ENCODE assay signal across 8 cellular contexts in genomic region chr11:116853461-116854073, GRCh38. TPM values are rescaled to one million over a fixed set of nuclear protein-coding genes. Genes with fewer than 3 reads are reported as not detected.
A peak's percentile ranks its signal among the peaks of the same experiment; 100 is the strongest.
DNase-seq lines count a peak whose midpoint lies in the region; ATAC-seq and TF ChIP-seq lines count a peak whose summit lies in the region.

No MANE protein-coding gene starts in this region.

- H3K9me3 ChIP-seq in heart right ventricle (no peaks in the 10 kb centered on the region), right atrium auricular region (no peaks in the 10 kb centered on the region), OCI-LY7 (ENCODE audit: low read length) (no peaks in the 10 kb centered on the region), sigmoid colon (no peaks in the 10 kb centered on the region)

- H3K36me3 Mint-ChIP-seq in activated T-cell treated with anti-CD3 and anti-CD28 coated beads, Interleukin-2, amount 50 U/mL, for 4 hours (ENCODE audit: insufficient read depth): peaks cover 31% of the 10 kb centered on the region
- peaks cover 16 to 28% (median 26%) of the 10 kb centered on the region in 3 donors for H3K36me3 Mint-ChIP-seq in immature natural killer cell

- no peaks in the 10 kb centered on the region for H3K79me2 ChIP-seq in OCI-LY7 (ENCODE audit: insufficient read depth, low read depth, low read length)

- H3K4me3 ChIP-seq in heart right ventricle: no peak overlapping the region
- no peak overlapping the region for H3K4me3 ChIP-seq in right atrium auricular region
- no peak overlapping the region for H3K4me3 ChIP-seq in OCI-LY7 (ENCODE audit: low read depth, low read length, poor library complexity, severe bottlenecking)
- no peak overlapping the region for H3K4me3 ChIP-seq in sigmoid colon

- H3K36me3 ChIP-seq in heart right ventricle (peaks cover 0 to 81% (median 27%) of the 10 kb centered on the region in 9 donors), right atrium auricular region (peaks cover 28% of the 10 kb centered on the region), OCI-LY7 (ENCODE audit: insufficient read depth, low read length) (peaks cover 78% of the 10 kb centered on the region), sigmoid colon (peaks cover 8 to 53% (median 21%) of the 10 kb centered on the region in 4 donors)

- CTCF ChIA-PET in OCI-LY7 (lab: Charles Lee; ENCODE audit: unreplicated experiment): interaction anchor here (0.6 to 1.0 kb wide), 2 partner anchors 12 to 1154 kb away, joined by 3 read pairs; no protein-coding TSS in a partner anchor

- no peak for TF ChIP-seq EP300 in sigmoid colon (IDR thresholded peaks at IDR 0.05)

- DNase-seq in heart right ventricle (no peak), right atrium auricular region (ENCODE audit: low spot score) (no peak), OCI-LY7 (ENCODE audit: low spot score) (peak; percentile 71), immature natural killer cell (peak; percentile 71 to 81 (median 76)), sigmoid colon (no peak)
- peak; percentile 49 for DNase-seq in activated T-cell treated with anti-CD3 and anti-CD28 coated beads, Interleukin-2, amount 50 U/mL, for 4 hours
- peak; percentile 58 for DNase-seq in stimulated activated naive CD4-positive, alpha-beta T cell treated with Interleukin-2 at 50 U/mL for 16 hours (lab: John Stamatoyannopoulos, UW)

- WGBS in heart right ventricle, 2 donors: 72 to 81% methylated on average over 6 of the region's 6 CpGs
- WGBS in sigmoid colon, 2 donors: 20 to 35% methylated on average over 6 of the region's 6 CpGs

- H3K27ac Mint-ChIP-seq in immature natural killer cell: peak overlapping the region; percentile 89 to 95 (median 92)

- H3K27ac ChIP-seq in heart right ventricle (peak overlapping the region in 1 of 10 donors; percentile 84), right atrium auricular region (no peak overlapping the region), OCI-LY7 (ENCODE audit: low read depth, low read length, poor library complexity, severe bottlenecking) (peak overlapping the region; percentile 39), sigmoid colon (no peak overlapping the region)

- peaks cover 72% of the 10 kb centered on the region for H3K4me1 Mint-ChIP-seq in activated T-cell treated with anti-CD3 and anti-CD28 coated beads, Interleukin-2, amount 50 U/mL, for 4 hours (ENCODE audit: low read depth)
- H3K4me1 Mint-ChIP-seq in immature natural killer cell: peaks cover 74 to 79% of the 10 kb centered on the region in 2 donors

- TF ChIP-seq CTCF in heart right ventricle (IDR thresholded peaks at IDR 0.05) (no peak), right atrium auricular region (IDR thresholded peaks at IDR 0.05) (no peak), OCI-LY7 (conservative IDR thresholded peaks at IDR 0.05; ENCODE audit: low read length) (no peak), sigmoid colon (IDR thresholded peaks at IDR 0.05) (no peak)

- H2AFZ ChIP-seq in OCI-LY7 (ENCODE audit: low read length): no peak overlapping the region

- no peaks in the 10 kb centered on the region for H3K9me2 ChIP-seq in OCI-LY7 (ENCODE audit: insufficient read depth, low read length)

- H4K20me1 ChIP-seq in OCI-LY7 (ENCODE audit: insufficient read depth, low read length): no peaks in the 10 kb centered on the region

- POLR2A ChIA-PET in OCI-LY7 (lab: Charles Lee): interaction anchor here (0.7 to 1.4 kb wide), 2 partner anchors 8 to 250 kb away, joined by 3 to 4 read pairs; no protein-coding TSS in a partner anchor

- H3K9me3 Mint-ChIP-seq in activated T-cell treated with anti-CD3 and anti-CD28 coated beads, Interleukin-2, amount 50 U/mL, for 4 hours: no peaks in the 10 kb centered on the region
- H3K9me3 Mint-ChIP-seq in immature natural killer cell: no peaks in the 10 kb centered on the region

- no TSS peak for BruUV-seq in OCI-LY7 (replicated peaks; lab: Mats Ljungman, UMichigan)

- intact Hi-C loops in heart right ventricle (cut with DNase I) (no loop called here), OCI-LY7 (cut with micrococcal nuclease; ENCODE audit: unreplicated experiment) (no loop called here), sigmoid colon (cut with DNase I) (no loop called here)

- H3K4me2 ChIP-seq in OCI-LY7 (ENCODE audit: low read length): peak overlapping the region; percentile 43

- peak in 5 of 8 donors; percentile 37 to 56 (median 43) for ATAC-seq in heart right ventricle
- peak; percentile 97 for ATAC-seq in HG02981 (IDR thresholded peaks at IDR 0.05; ENCODE audit: unreplicated experiment)
- peak; percentile 96 to 98 for ATAC-seq in activated T-cell treated with anti-CD3 and anti-CD28 coated beads, Interleukin-2, amount 50 U/mL, for 4 hours

- H3K4me1 ChIP-seq in heart right ventricle: peaks cover 8 to 56% (median 17%) of the 10 kb centered on the region in 9 donors
- H3K4me1 ChIP-seq in right atrium auricular region: peaks cover 0 to 37% of the 10 kb centered on the region in 2 donors
- peaks cover 28% of the 10 kb centered on the region for H3K4me1 ChIP-seq in OCI-LY7 (ENCODE audit: insufficient read depth, low read length, poor library complexity, severe bottlenecking)
- H3K4me1 ChIP-seq in sigmoid colon: peaks cover 0 to 24% (median 3%) of the 10 kb centered on the region in 4 donors

- H3K4me3 Mint-ChIP-seq in activated T-cell treated with anti-CD3 and anti-CD28 coated beads, Interleukin-2, amount 50 U/mL, for 4 hours: peak overlapping the region; percentile 63
- peak overlapping the region; percentile 73 to 94 (median 81) for H3K4me3 Mint-ChIP-seq in immature natural killer cell

- no peaks in the 10 kb centered on the region for H3K27me3 ChIP-seq in heart right ventricle
- no peaks in the 10 kb centered on the region for H3K27me3 ChIP-seq in right atrium auricular region
- H3K27me3 ChIP-seq in sigmoid colon: no peaks in the 10 kb centered on the region

- no peak for TF ChIP-seq POLR2A in sigmoid colon (IDR thresholded peaks at IDR 0.05)

- no peaks in the 10 kb centered on the region for H3K27me3 Mint-ChIP-seq in activated T-cell treated with anti-CD3 and anti-CD28 coated beads, Interleukin-2, amount 50 U/mL, for 4 hours (ENCODE audit: low read depth)
- peaks cover 0 to 6% (median 5%) of the 10 kb centered on the region in 3 donors for H3K27me3 Mint-ChIP-seq in immature natural killer cell (ENCODE audit: low read depth in 3 of 3)

RNA-seq across cellular contexts. Expression of gene APOA1, which starts 16.1 kb away (rescaled TPM):
- 100 to 1,000 TPM in 2 of 10 donors, 10 to 100 TPM in 7, 1 to 10 TPM in 1; 3.8 to 178 (median 69.1) TPM for total RNA-seq in heart right ventricle
- 100 to 1,000 TPM in 1 of 2 donors, 10 to 100 TPM in 1; 71.5 to 398 TPM for polyA plus RNA-seq in heart right ventricle
- total RNA-seq in right atrium auricular region: 1 to 10 TPM; 4.5 to 9.5 TPM
- 0.22 TPM in 1 of 2 replicates, not detected in the other for total RNA-seq in OCI-LY7 (2014; rRNA removed; shearing (Covaris generic))
- total RNA-seq in OCI-LY7 (2022): 0.41 TPM in 1 of 2 replicates, not detected in the other
- 1 to 10 TPM; 1.4 to 2.9 (median 2.1) TPM for total RNA-seq in activated T-cell treated with anti-CD3 and anti-CD28 coated beads, Interleukin-2, amount 50 U/mL, for 4 hours
- under 1 TPM in 2 of 3 donors, not detected in 1; 0.42 to 0.53 TPM for polyA plus RNA-seq in immature natural killer cell
- under 1 TPM in 2 of 4 donors, not detected in 2; 0.54 to 0.55 TPM for total RNA-seq in sigmoid colon
- 1 to 10 TPM in 2 of 3 donors, under 1 TPM in 1; 0.32 to 3.0 (median 2.8) TPM for polyA plus RNA-seq in sigmoid colon

RNA-seq across cellular contexts. Expression of gene APOC3, which starts 23.9 kb away (rescaled TPM):
- total RNA-seq in heart right ventricle: under 1 TPM in 1 of 10 donors, not detected in 9; 0.64 TPM
- under 1 TPM in 1 of 2 donors, not detected in 1; 0.12 TPM for polyA plus RNA-seq in heart right ventricle
- not detected for total RNA-seq in right atrium auricular region
- total RNA-seq in OCI-LY7 (2014; rRNA removed; shearing (Covaris generic)): not detected in 2 replicates
- not detected in 2 replicates for total RNA-seq in OCI-LY7 (2022)
- 1 to 10 TPM in 2 of 3 donors, under 1 TPM in 1; 0.82 to 4.0 (median 2.0) TPM for total RNA-seq in activated T-cell treated with anti-CD3 and anti-CD28 coated beads, Interleukin-2, amount 50 U/mL, for 4 hours
- not detected for polyA plus RNA-seq in immature natural killer cell
- total RNA-seq in sigmoid colon: not detected
- polyA plus RNA-seq in sigmoid colon: 1 to 10 TPM in 1 of 3 donors, under 1 TPM in 1, not detected in 1; 0.19 to 4.4 TPM

RNA-seq across cellular contexts. Expression of gene APOA4, which starts 30.5 kb away (rescaled TPM):
- under 1 TPM in 2 of 10 donors, not detected in 8; 0.26 to 0.28 TPM for total RNA-seq in heart right ventricle
- under 1 TPM in 1 of 2 donors, not detected in 1; 0.75 TPM for polyA plus RNA-seq in heart right ventricle
- total RNA-seq in right atrium auricular region: not detected
- total RNA-seq in OCI-LY7 (2014; rRNA removed; shearing (Covaris generic)): not detected in 2 replicates
- not detected in 2 replicates for total RNA-seq in OCI-LY7 (2022)
- total RNA-seq in activated T-cell treated with anti-CD3 and anti-CD28 coated beads, Interleukin-2, amount 50 U/mL, for 4 hours: not detected
- not detected for polyA plus RNA-seq in immature natural killer cell
- total RNA-seq in sigmoid colon: not detected
- polyA plus RNA-seq in sigmoid colon: 1 to 10 TPM in 2 of 3 donors, under 1 TPM in 1; 0.04 to 5.3 (median 3.0) TPM

Comparison
In these comparisons a context has a peak if more than half of its experiments do, and no peak if none do; other contexts are left out.
1. ATAC-seq: peak in every context shown above with its lines; median percentile 97 in HG02981; 97 in activated T-cell treated with anti-CD3 and anti-CD28 coated beads, Interleukin-2, amount 50 U/mL, for 4 hours; 43 in heart right ventricle.
2. DNase-seq: peak in OCI-LY7 (single experiment), activated T-cell treated with anti-CD3 and anti-CD28 coated beads, Interleukin-2, amount 50 U/mL, for 4 hours (single experiment), immature natural killer cell (3 of 3) and stimulated activated naive CD4-positive, alpha-beta T cell treated with Interleukin-2 at 50 U/mL for 16 hours (single experiment); none in heart right ventricle (0 of 2), right atrium auricular region (single experiment) and sigmoid colon (single experiment).